In the genomic region with DNA sequence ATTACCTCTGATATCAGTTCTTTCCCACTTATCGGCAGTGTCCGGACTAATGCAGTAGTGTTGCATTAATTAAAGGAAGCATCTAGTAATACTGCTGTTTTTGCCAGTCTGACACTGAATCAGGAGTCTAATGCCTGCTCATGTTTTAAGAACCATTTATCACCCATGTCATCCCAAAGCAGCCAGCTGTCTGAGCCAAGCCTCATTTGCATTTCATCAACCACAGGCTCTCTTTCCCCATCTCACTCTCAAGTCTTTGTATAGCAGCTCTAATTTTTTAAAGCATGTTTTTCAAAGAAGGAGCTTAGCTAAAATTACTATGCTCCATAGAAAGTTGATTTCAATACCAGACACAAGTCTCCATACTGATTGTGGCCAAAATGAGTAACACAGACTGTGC, we compare ENCODE assay signal across 26 cellular contexts.
A peak's percentile ranks its signal among the peaks of the same experiment; 100 is the strongest.
DNase-seq lines count a peak whose midpoint lies in the region; ATAC-seq and TF ChIP-seq lines count a peak whose summit lies in the region.
"Had no signal": no experiment of that assay in that cellular context is flagged by ENCODE, and none has a peak within 500 bp of the region (broad histone marks: within the 10 kb centered on the region; RNA-seq: fewer than 3 reads in every experiment).

No MANE protein-coding gene starts in this region.

- H4K8ac ChIP-seq in H9 (replicated peaks; ENCODE audit: insufficient read length, low read depth, low read length): no peak overlapping the region

- H3K79me2 ChIP-seq in H9 (ENCODE audit: insufficient read depth, low read length): no peaks in the 10 kb centered on the region

- H2BK12ac ChIP-seq in H9 (ENCODE audit: insufficient read length, low read depth, low read length): no peak overlapping the region

- no CpG with 5 or more reads among the region's 2 CpGs for WGBS in H9 (ENCODE audit: extremely low coverage, insufficient read length, low lambda C conversion rate)

- H2AFZ ChIP-seq in H9 (ENCODE audit: low read length): no peak overlapping the region

- no peak overlapping the region for H2AK5ac ChIP-seq in H9 (ENCODE audit: insufficient read length, low read length)

- no peak overlapping the region for H3K4me3 Mint-ChIP-seq in H9
- H3K4me3 Mint-ChIP-seq: natural killer cell treated with Interleukin-12 subunit alpha and Interleukin-12 subunit beta and Interleukin-15 and Interleukin-18, amount 100 ng/mL, for 72 hours had no signal

- no peak overlapping the region for H2BK5ac ChIP-seq in H9 (ENCODE audit: insufficient read length, low read length)

- no peaks in the 10 kb centered on the region for H3K23me2 ChIP-seq in H9 (ENCODE audit: insufficient read length, low read depth, low read length, poor library complexity, severe bottlenecking)

- H4K20me1 ChIP-seq in H9 (ENCODE audit: control insufficient read depth, insufficient read depth, insufficient read length): no peaks in the 10 kb centered on the region
- H4K20me1 ChIP-seq: BLaER1 treated with 17β-estradiol and CSF1 and Interleukin-3, amounts not matched to agents 10 nM and 100 nM had no signal

- H3K9me3 Mint-ChIP-seq in H9: peaks cover 14 to 15% of the 10 kb centered on the region in 2 experiments

- peak overlapping the region; percentile 61 for H2BK120ac ChIP-seq in H9 (ENCODE audit: low read depth, low read length, poor library complexity, severe bottlenecking)

- H3K27me3 ChIP-seq in H9 (ENCODE audit: insufficient read depth, low read length) (no peaks in the 10 kb centered on the region), SJCRH30 (no peaks in the 10 kb centered on the region)
- H3K27me3 ChIP-seq: BLaER1 treated with 17β-estradiol and CSF1 and Interleukin-3, amounts not matched to agents 10 nM and 100 nM; body of pancreas; heart left ventricle; MG63; pancreas; right atrium auricular region; tibial nerve had no signal

- no peak for ATAC-seq in GM18505 (IDR thresholded peaks at IDR 0.05; ENCODE audit: unreplicated experiment)
- ATAC-seq: body of pancreas; heart left ventricle; K562; mucosa of descending colon; natural killer cell treated with Interleukin-12 subunit alpha and Interleukin-12 subunit beta and Interleukin-15 and Interleukin-18, amount 100 ng/mL, for 72 hours; pancreas had no signal

- no peak overlapping the region for H3K23ac ChIP-seq in H9 (ENCODE audit: insufficient read length, low read depth, low read length)

- H4K91ac ChIP-seq in H9 (ENCODE audit: insufficient read length, low read depth, low read length): no peak overlapping the region

- no peak for TF ChIP-seq POLR2A in GM18505 (IDR thresholded peaks at IDR 0.05; ENCODE audit: borderline replicate concordance, extremely low read depth, insufficient read depth, insufficient read length)

- no peaks in the 10 kb centered on the region for H3K79me1 ChIP-seq in H9 (ENCODE audit: insufficient read depth, low read depth, low read length, poor library complexity, severe bottlenecking)

- H3K27me3 Mint-ChIP-seq in H9 (ENCODE audit: low read depth): no peaks in the 10 kb centered on the region
- H3K27me3 Mint-ChIP-seq: natural killer cell treated with Interleukin-12 subunit alpha and Interleukin-12 subunit beta and Interleukin-15 and Interleukin-18, amount 100 ng/mL, for 72 hours had no signal

- H2BK20ac ChIP-seq in H9 (ENCODE audit: low read depth, low read length, poor library complexity, severe bottlenecking): no peak overlapping the region

- H3K56ac ChIP-seq in H9 (ENCODE audit: insufficient read length, low read depth, low read length): no peak overlapping the region

- TF ChIP-seq CTCF in H9 (conservative IDR thresholded peaks at IDR 0.05) (no peak), GM10266 (IDR thresholded peaks at IDR 0.05; ENCODE audit: control insufficient read depth, insufficient read depth, low read depth, missing control alignments) (no peak)

- no peak overlapping the region for H4K5ac ChIP-seq in H9 (ENCODE audit: insufficient read length, low read depth, low read length)

- no peak overlapping the region for H2BK15ac ChIP-seq in H9 (ENCODE audit: low read depth, low read length)

- H3K36me3 ChIP-seq in SJCRH30: no peaks in the 10 kb centered on the region
- H3K36me3 ChIP-seq: BLaER1 treated with 17β-estradiol and CSF1 and Interleukin-3, amounts not matched to agents 10 nM and 100 nM; heart left ventricle; MG63; pancreas; right atrium auricular region; tibial nerve had no signal

- no peaks in the 10 kb centered on the region for H3K4me1 ChIP-seq in H9 (ENCODE audit: insufficient read depth, low read length)
- H3K4me1 ChIP-seq in SJCRH30: peaks cover 12% of the 10 kb centered on the region
- H3K4me1 ChIP-seq: BLaER1 treated with 17β-estradiol and CSF1 and Interleukin-3, amounts not matched to agents 10 nM and 100 nM; body of pancreas; heart left ventricle; pancreas; right atrium auricular region; tibial nerve had no signal

- no peak overlapping the region for H3K4me3 ChIP-seq in SJCRH30
- H3K4me3 ChIP-seq: BLaER1 treated with 17β-estradiol and CSF1 and Interleukin-3, amounts not matched to agents 10 nM and 100 nM; body of pancreas; heart left ventricle; K562; lung; MG63; mucosa of descending colon; pancreas; right atrium auricular region; smooth muscle cell; tibial nerve had no signal

- H3K4me2 ChIP-seq in H9 (ENCODE audit: insufficient read depth, insufficient read length, low read length): no peak overlapping the region
- H3K4me2 ChIP-seq: BLaER1 treated with 17β-estradiol and CSF1 and Interleukin-3, amounts not matched to agents 10 nM and 100 nM; smooth muscle cell had no signal

- DNase-seq in H9: no peak
- DNase-seq in NCI-H446 (lab: John Stamatoyannopoulos, UW): peak; percentile 49 to 53
- DNase-seq in SJCRH30: peak; percentile 3 to 50
- peak; percentile 37 for DNase-seq in medulla oblongata (ENCODE audit: extremely low spot score)
- DNase-seq in caudate nucleus (lab: John Stamatoyannopoulos, UW): no peak
- no peak for DNase-seq in GM10266 (ENCODE audit: extremely low spot score)
- DNase-seq: activated CD4-positive, alpha-beta T cell treated with anti-CD3 and anti-CD28 coated beads for 48 hours; activated gamma-delta T cell; activated T-cell treated with anti-CD3 and anti-CD28 coated beads, Interleukin-2, amount 50 U/mL, for 1 hour; body of pancreas; effector CD8-positive, alpha-beta T cell; heart left ventricle; MG63; mucosa of descending colon; NCI-H1436 treated with DMSO at 0.1 percent for 48 hours; pancreas; stimulated activated CD4-positive, alpha-beta T cell treated with anti-CD3 and anti-CD28 coated beads, Interleukin-2, amount 100 ng/mL, for 24 hours had no signal

- no peak overlapping the region for H3K18ac ChIP-seq in H9 (ENCODE audit: insufficient read length, low read depth, low read length)

- H3T11ph ChIP-seq in H9 (ENCODE audit: low read length): no peak overlapping the region

- peaks cover 0 to 3% of the 10 kb centered on the region in 2 experiments; a peak in 1 of 4 replicates for H3K4me1 Mint-ChIP-seq in H9

- no peak overlapping the region for H3K14ac ChIP-seq in H9 (ENCODE audit: insufficient read depth, low read length)

- no peak overlapping the region for H3K27ac Mint-ChIP-seq in H9
- H3K27ac Mint-ChIP-seq: natural killer cell treated with Interleukin-12 subunit alpha and Interleukin-12 subunit beta and Interleukin-15 and Interleukin-18, amount 100 ng/mL, for 72 hours had no signal

- H3K9me3 ChIP-seq in H9 (ENCODE audit: control insufficient read depth, low read depth, low read length) (no peaks in the 10 kb centered on the region), SJCRH30 (replicated peaks) (no peaks in the 10 kb centered on the region)
- H3K9me3 ChIP-seq: BLaER1 treated with 17β-estradiol and CSF1 and Interleukin-3, amounts not matched to agents 10 nM and 100 nM; body of pancreas; heart left ventricle; MG63; mucosa of descending colon; pancreas; right atrium auricular region; tibial nerve had no signal

- no peak overlapping the region for H3K4ac ChIP-seq in H9 (ENCODE audit: low read depth, low read length)

- H3K9ac ChIP-seq in H9 (ENCODE audit: extremely low read depth, insufficient read length, low read length): no peak overlapping the region
- H3K9ac ChIP-seq: BLaER1 treated with 17β-estradiol and CSF1 and Interleukin-3, amounts not matched to agents 10 nM and 100 nM had no signal

- H3K36me3 Mint-ChIP-seq in H9 (ENCODE audit: insufficient read depth in 1 of 3, low read depth in 3 of 3): no peaks in the 10 kb centered on the region; a peak in 3 of 7 replicates
- H3K36me3 Mint-ChIP-seq: natural killer cell treated with Interleukin-12 subunit alpha and Interleukin-12 subunit beta and Interleukin-15 and Interleukin-18, amount 100 ng/mL, for 72 hours had no signal

- H3K27ac ChIP-seq in H9 (ENCODE audit: insufficient read length, low read depth, low read length): no peak overlapping the region
- H3K27ac ChIP-seq in SJCRH30: no peak overlapping the region
- no peak overlapping the region for H3K27ac ChIP-seq in caudate nucleus (ENCODE audit: low read depth, low read length)
- H3K27ac ChIP-seq: BLaER1 treated with 17β-estradiol and CSF1 and Interleukin-3, amounts not matched to agents 10 nM and 100 nM; body of pancreas; heart left ventricle; pancreas; right atrium auricular region; tibial nerve; VCaP had no signal

Comparison
In these comparisons a context has a peak if more than half of its experiments do, and no peak if none do; other contexts are left out.
1. DNase-seq: peak in NCI-H446 (2 of 2), SJCRH30 (2 of 2) and medulla oblongata (single experiment); none in H9 (single experiment), caudate nucleus (0 of 61) and GM10266 (single experiment).